In genomic region chr14:60695327-60695726, GRCh38 we compare ENCODE assay signal across 27 cellular contexts. TPM values are rescaled to one million over a fixed set of nuclear protein-coding genes. Genes with fewer than 3 reads are reported as not detected.
"Had no signal": no experiment of that assay in that cellular context is flagged by ENCODE, and none has a peak within 500 bp of the region (broad histone marks: within the 10 kb centered on the region; RNA-seq: fewer than 3 reads in every experiment).

No MANE protein-coding gene starts in this region.

- H3K4me3 Mint-ChIP-seq: endodermal cell, memory B cell, mesothelial cell of epicardium, natural killer cell, neural crest cell had no signal

- H3K9me3 ChIP-seq: lower lobe of right lung had no signal

- H3K36me3 ChIP-seq: left ventricle myocardium inferior, lower lobe of right lung, spleen, stomach, thoracic aorta, transverse colon had no signal

- H3K4me1 Mint-ChIP-seq: endodermal cell, mesothelial cell of epicardium, natural killer cell, neural crest cell had no signal

- FAIRE-seq: endothelial cell of umbilical vein, kidney had no signal

- H3K4me1 ChIP-seq: left ventricle myocardium inferior, lower lobe of right lung, spleen, stomach, transverse colon had no signal

- ATAC-seq: left cardiac atrium, lower lobe of right lung, natural killer cell, sciatic nerve had no signal

- H3K27ac Mint-ChIP-seq: endodermal cell, memory B cell, mesothelial cell of epicardium, natural killer cell had no signal

- DNase-seq: effector CD4-positive, alpha-beta T cell; endodermal cell; erythroblast; foreskin melanocyte; head of caudate nucleus; kidney; left cardiac atrium; left ventricle myocardium inferior; lower lobe of right lung; natural killer cell; posterior cingulate gyrus; spleen; stimulated activated CD4-positive, alpha-beta T cell treated with anti-CD3 and anti-CD28 coated beads, Interleukin-15, amount 100 ng/mL, for 24 hours; stimulated activated CD4-positive, alpha-beta T cell treated with anti-CD3 and anti-CD28 coated beads, Interleukin-1b, Interleukin-23, amount 100 ng/mL, for 48 hours; stimulated activated CD4-positive, alpha-beta T cell treated with anti-CD3 and anti-CD28 coated beads, Interleukin-4, amount 100 ng/mL, for 4 hours; stimulated activated naive CD4-positive, alpha-beta T cell; stomach; substantia nigra; transverse colon had no signal

- H3K4me3 ChIP-seq: hepatocyte, left ventricle myocardium inferior, lower lobe of right lung, spleen, stomach, thoracic aorta, transverse colon had no signal

- H3K27me3 ChIP-seq: hepatocyte, stomach, transverse colon had no signal

- H3K27ac ChIP-seq: hepatocyte, left ventricle myocardium inferior, lower lobe of right lung, spleen, stomach, thoracic aorta, transverse colon had no signal

RNA-seq across cellular contexts. Expression of gene SIX4, which starts 28.8 kb away (rescaled TPM):
- total RNA-seq: natural killer cell had no signal

RNA-seq across cellular contexts. Expression of gene SIX1, which starts 46.0 kb away (rescaled TPM):
- total RNA-seq: left ventricle myocardium inferior, mucosa of gallbladder, natural killer cell, spleen had no signal
